Comparison of ENCODE assay signal across 21 cellular contexts in genomic region chr20:37800618-37801017, GRCh38.
A peak's percentile ranks its signal among the peaks of the same experiment; 100 is the strongest.
DNase-seq lines count a peak whose midpoint lies in the region; ATAC-seq, FAIRE-seq and TF ChIP-seq lines count a peak whose summit lies in the region.
"Had no signal": no experiment of that assay in that cellular context is flagged by ENCODE, and none has a peak within 500 bp of the region (broad histone marks: within the 10 kb centered on the region; RNA-seq: fewer than 3 reads in every experiment).

No MANE protein-coding gene starts in this region.

- FAIRE-seq in HTR-8/SVneo (lab: Jason Lieb, UNC), result peak; percentile 38
- FAIRE-seq: A204.1, D721Med, GM12878 had no signal

- 100% methylated on average over 4 of the region's 4 CpGs for WGBS in mammary epithelial cell (ENCODE audit: low coverage, missing lambda C conversion rate)

- BruUV-seq in mammary epithelial cell (replicated peaks; lab: Mats Ljungman, UMichigan), result no TSS peak

- H3K9ac ChIP-seq in BLaER1, result no peak overlapping the region
- H3K9ac ChIP-seq in mammary epithelial cell (ENCODE audit: insufficient read depth, low read length), result no peak overlapping the region
- H3K9ac ChIP-seq: BLaER1 treated with 17β-estradiol and CSF1 and Interleukin-3, amounts not matched to agents 10 nM and 100 nM had no signal

- dilution Hi-C loops in mammary epithelial cell (cut with HindIII; ENCODE audit: low sequenced_read_pairs), result no loop called here

- in situ Hi-C loops in mammary epithelial cell (cut with MboI; ENCODE audit: low sequenced_read_pairs in 2 of 2), result no loop called here

- no peak for ATAC-seq in Right ventricle myocardium superior (ENCODE audit: poor library complexity)
- no peak for ATAC-seq in omental fat pad (ENCODE audit: low FRiP score)
- ATAC-seq: GM12878, GM23338, HCT116 had no signal

- H4K20me1 ChIP-seq in BLaER1, result no peaks in the 10 kb centered on the region
- H4K20me1 ChIP-seq in mammary epithelial cell (ENCODE audit: insufficient read depth, low read length), result no peaks in the 10 kb centered on the region

- TF ChIP-seq CTCF in cardiac muscle cell (IDR thresholded peaks at IDR 0.05; ENCODE audit: low read depth, low read length), result no peak
- no peak for TF ChIP-seq CTCF in mammary epithelial cell (conservative IDR thresholded peaks at IDR 0.05 in 1 of 2, IDR thresholded peaks at IDR 0.05 in 1 of 2; ENCODE audit: extremely low read depth in 1 of 2, insufficient read depth in 1 of 2, low read depth in 1 of 2, low read length in 2 of 2)
- TF ChIP-seq CTCF in omental fat pad (IDR thresholded peaks at IDR 0.05), result no peak

- intact Hi-C loops in Right ventricle myocardium superior (cut with DNase I) (no loop called here), mammary epithelial cell (cut with micrococcal nuclease) (no loop called here)

- CTCF ChIA-PET in mammary epithelial cell (lab: Charles Lee; ENCODE audit: low non-redundant PET), result no interaction called here

- DNase-seq in cardiac muscle cell (ENCODE audit: low read depth in 1 of 2, low spot score in 1 of 2) (no peak), Right ventricle myocardium superior (no peak), HTR-8/SVneo (ENCODE audit: insufficient read length, low spot score) (no peak), mammary epithelial cell (no peak), omental fat pad (ENCODE audit: low spot score) (no peak)
- DNase-seq: CD4-positive, alpha-beta T cell; CD8-positive, alpha-beta memory T cell; DMS 273 treated with DMSO at 0.1 percent for 48 hours; DMS79; EL; GDM1; H9; HFFc6 had no signal

- peak overlapping the region; percentile 31 for H3K27ac ChIP-seq in cardiac muscle cell
- no peak overlapping the region for H3K27ac ChIP-seq in BLaER1
- no peak overlapping the region for H3K27ac ChIP-seq in mammary epithelial cell (ENCODE audit: insufficient read depth, low read depth, low read length)
- H3K27ac ChIP-seq: 22Rv1; BLaER1 treated with 17β-estradiol and CSF1 and Interleukin-3, amounts not matched to agents 10 nM and 100 nM had no signal

- H2AFZ ChIP-seq in mammary epithelial cell (ENCODE audit: low read depth, low read length), result no peak overlapping the region
- H2AFZ ChIP-seq: GM23338 had no signal

- H3K36me3 ChIP-seq in cardiac muscle cell (no peaks in the 10 kb centered on the region), BLaER1 (peaks cover 51% of the 10 kb centered on the region), mammary epithelial cell (ENCODE audit: insufficient read depth, low read length) (peaks cover 6% of the 10 kb centered on the region)

- 0 out of 2 replicates have a peak overlapping the region, but pooled peaks have one; percentile 8 for H3K4me2 ChIP-seq in BLaER1
- H3K4me2 ChIP-seq in mammary epithelial cell (ENCODE audit: insufficient read depth, low read depth, low read length), result no peak overlapping the region
- H3K4me2 ChIP-seq: GM23338 had no signal

- H3K9me3 ChIP-seq in cardiac muscle cell (ENCODE audit: low read depth), result no peaks in the 10 kb centered on the region
- H3K9me3 ChIP-seq in BLaER1, result no peaks in the 10 kb centered on the region
- no peaks in the 10 kb centered on the region for H3K9me3 ChIP-seq in mammary epithelial cell (replicated peaks; ENCODE audit: insufficient read depth, low read length)

- H3K4me1 ChIP-seq in cardiac muscle cell (ENCODE audit: low read depth) (peaks cover 31% of the 10 kb centered on the region), BLaER1 (peaks cover 67% of the 10 kb centered on the region), mammary epithelial cell (ENCODE audit: insufficient read depth, low read length) (no peaks in the 10 kb centered on the region)

- no peak overlapping the region for H3K4me3 ChIP-seq in cardiac muscle cell
- H3K4me3 ChIP-seq in BLaER1, result no peak overlapping the region
- H3K4me3 ChIP-seq in mammary epithelial cell (replicated peaks in 1 of 3; ENCODE audit: insufficient read depth in 1 of 3, low read depth in 2 of 3, low read length in 3 of 3), result no peak overlapping the region
- H3K4me3 ChIP-seq: BLaER1 treated with 17β-estradiol and CSF1 and Interleukin-3, amounts not matched to agents 10 nM and 100 nM; GM12878; GM23338 had no signal

- no peaks in the 10 kb centered on the region for H3K27me3 ChIP-seq in cardiac muscle cell
- no peaks in the 10 kb centered on the region for H3K27me3 ChIP-seq in BLaER1
- no peaks in the 10 kb centered on the region for H3K27me3 ChIP-seq in mammary epithelial cell (ENCODE audit: insufficient read depth, low read length)
- H3K27me3 ChIP-seq: BLaER1 treated with 17β-estradiol and CSF1 and Interleukin-3, amounts not matched to agents 10 nM and 100 nM had no signal

- no peaks in the 10 kb centered on the region for H3K79me2 ChIP-seq in mammary epithelial cell (ENCODE audit: insufficient read depth, low read length)
